In the genomic region with DNA sequence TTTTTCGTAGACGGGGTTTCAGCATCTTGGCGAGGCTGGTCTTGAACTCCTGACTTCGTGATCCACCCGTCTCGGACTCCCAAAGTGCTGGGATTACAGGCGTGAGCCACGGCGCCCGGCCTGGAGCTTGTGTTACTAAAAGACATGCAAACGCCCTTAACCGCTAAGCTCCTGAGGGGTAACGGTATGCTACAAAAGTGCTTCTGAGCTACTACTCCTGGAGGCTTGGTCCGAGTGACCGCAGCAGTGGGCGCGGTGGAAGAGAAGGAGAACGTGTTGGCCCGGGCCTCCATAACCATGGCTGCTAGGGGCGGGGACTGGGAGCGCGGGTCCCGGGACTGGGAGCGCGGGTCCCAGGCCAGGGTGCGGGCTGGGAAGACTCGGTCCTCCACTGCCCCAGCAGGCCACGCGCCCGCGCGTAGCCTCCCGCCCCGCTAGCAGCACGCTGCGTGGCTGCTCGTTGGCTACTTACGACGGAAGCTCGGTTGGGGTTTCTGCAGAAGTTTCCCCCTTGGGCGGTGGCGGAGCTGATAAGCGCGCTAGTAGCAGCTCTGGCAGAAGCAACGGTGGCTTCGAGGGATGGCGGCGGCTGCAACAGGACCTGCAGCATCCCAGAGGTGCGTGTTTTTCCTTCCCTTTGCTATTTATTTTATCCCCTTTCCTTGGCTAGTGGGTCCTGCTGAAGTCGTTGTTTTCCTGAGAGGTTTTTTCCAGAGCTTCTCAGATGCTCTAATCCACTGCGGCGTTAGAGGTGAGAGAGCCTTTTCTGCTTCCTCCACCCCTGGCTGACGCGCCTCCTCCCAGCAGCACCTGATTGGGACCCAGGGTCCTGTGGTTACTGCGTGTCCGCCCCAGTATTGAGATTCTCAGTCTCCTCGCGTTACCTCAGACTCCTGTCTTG, we compare ENCODE assay signal across 8 cellular contexts.
A peak's percentile ranks its signal among the peaks of the same experiment; 100 is the strongest.
DNase-seq lines count a peak whose midpoint lies in the region; ATAC-seq, FAIRE-seq and TF ChIP-seq lines count a peak whose summit lies in the region.

No MANE protein-coding gene starts in this region.

- ATAC-seq in DND-41 (ENCODE audit: insufficient read depth, low read depth) (peak; percentile 87), esophagus mucosa (peak; percentile 86), GM18870 (IDR thresholded peaks at IDR 0.05; ENCODE audit: unreplicated experiment) (no peak)
- peak; percentile 96 to 97 for ATAC-seq in activated T-cell treated with anti-CD3 and anti-CD28 coated beads, Interleukin-2, amount 50 U/mL, for 72 hours (replicated peaks in 1 of 2)

- no peaks in the 10 kb centered on the region for H3K36me3 Mint-ChIP-seq in activated T-cell treated with anti-CD3 and anti-CD28 coated beads, Interleukin-2, amount 50 U/mL, for 72 hours (ENCODE audit: insufficient read depth in 2 of 2)

- H3K79me2 ChIP-seq in DND-41 (ENCODE audit: insufficient read depth, low read length) (peaks cover 52% of the 10 kb centered on the region), PC-9 (ENCODE audit: low read depth) (no peaks in the 10 kb centered on the region)

- H2AFZ ChIP-seq in DND-41 (ENCODE audit: low read depth, low read length): peak overlapping the region; percentile 89
- H2AFZ ChIP-seq in PC-9: peak overlapping the region; percentile 82

- TSS peak; percentile 78 for BruUV-seq in PC-9 (replicated peaks; lab: Mats Ljungman, UMichigan)

- H3K4me3 ChIP-seq in DND-41 (ENCODE audit: low read depth in 1 of 2, low read length in 2 of 2): peak overlapping the region; percentile 47 to 77; a peak in 3 of 4 replicates
- peak overlapping the region; percentile 64 for H3K4me3 ChIP-seq in PC-9
- peak overlapping the region; percentile 70 to 86 for H3K4me3 ChIP-seq in mucosa of rectum (ENCODE audit: low read length in 2 of 2)

- H3K4me1 ChIP-seq in DND-41 (ENCODE audit: insufficient read depth, low read length) (peaks cover 25% of the 10 kb centered on the region), PC-9 (replicated peaks; ENCODE audit: insufficient read depth) (no peaks in the 10 kb centered on the region), mucosa of rectum (ENCODE audit: control insufficient read depth in 2 of 2, insufficient read depth in 2 of 2, low read length in 2 of 2) (peaks cover 3 to 6% of the 10 kb centered on the region in 2 donors)

- H3K9ac ChIP-seq in DND-41 (ENCODE audit: low read depth, low read length) (peak overlapping the region; percentile 81), mucosa of rectum (ENCODE audit: low read depth in 1 of 2, low read length in 2 of 2) (peak overlapping the region; percentile 63)

- H3K27ac Mint-ChIP-seq in activated T-cell treated with anti-CD3 and anti-CD28 coated beads, Interleukin-2, amount 50 U/mL, for 72 hours: peak overlapping the region; percentile 94

- no peaks in the 10 kb centered on the region for H3K27me3 Mint-ChIP-seq in activated T-cell treated with anti-CD3 and anti-CD28 coated beads, Interleukin-2, amount 50 U/mL, for 72 hours (ENCODE audit: low read depth)

- H3K4me2 ChIP-seq in DND-41 (ENCODE audit: insufficient read depth, low read length): peak overlapping the region; percentile 83
- peak overlapping the region; percentile 69 for H3K4me2 ChIP-seq in PC-9

- no peaks in the 10 kb centered on the region for H3K9me2 ChIP-seq in PC-9 (ENCODE audit: insufficient read depth)

- H3K27ac ChIP-seq in DND-41 (ENCODE audit: low read length) (peak overlapping the region; percentile 88), PC-9 (peak overlapping the region; percentile 16; the same call in 1 of the 2 replicates), mucosa of rectum (ENCODE audit: low read depth in 2 of 2, low read length in 2 of 2) (peak overlapping the region; percentile 13 to 56)

- H3K4me1 Mint-ChIP-seq in activated T-cell treated with anti-CD3 and anti-CD28 coated beads, Interleukin-2, amount 50 U/mL, for 72 hours (ENCODE audit: low read depth): peaks cover 25% of the 10 kb centered on the region

- no peak for TF ChIP-seq CTCF in DND-41 (IDR thresholded peaks at IDR 0.05; ENCODE audit: borderline replicate concordance, extremely low read depth, low read length, poor library complexity, severe bottlenecking)
- no peak for TF ChIP-seq CTCF in PC-9 (conservative IDR thresholded peaks at IDR 0.05)

- POLR2A ChIA-PET in PC-9 (lab: Charles Lee; ENCODE audit: unreplicated experiment): interaction anchor here (0.5 to 1.1 kb wide), 6 partner anchors 9 to 384 kb away, joined by 3 to 7 read pairs (median 4); no protein-coding TSS in a partner anchor

- H3K36me3 ChIP-seq in DND-41 (ENCODE audit: insufficient read depth, low read length) (no peaks in the 10 kb centered on the region), PC-9 (ENCODE audit: low read depth) (no peaks in the 10 kb centered on the region), mucosa of rectum (ENCODE audit: control insufficient read depth in 2 of 2, insufficient read depth in 2 of 2, low read length in 2 of 2) (no peaks in the 10 kb centered on the region)

- no peaks in the 10 kb centered on the region for H3K9me3 Mint-ChIP-seq in activated T-cell treated with anti-CD3 and anti-CD28 coated beads, Interleukin-2, amount 50 U/mL, for 72 hours

- H3K4me3 Mint-ChIP-seq in activated T-cell treated with anti-CD3 and anti-CD28 coated beads, Interleukin-2, amount 50 U/mL, for 72 hours: peak overlapping the region; percentile 87 to 95

- H3F3A ChIP-seq in PC-9 (ENCODE audit: insufficient read depth, low read depth): no peaks in the 10 kb centered on the region

- no peaks in the 10 kb centered on the region for H3K9me3 ChIP-seq in DND-41 (ENCODE audit: insufficient read depth, low read length, severe bottlenecking)
- H3K9me3 ChIP-seq in PC-9 (ENCODE audit: insufficient read depth, low read depth): no peaks in the 10 kb centered on the region
- no peaks in the 10 kb centered on the region for H3K9me3 ChIP-seq in mucosa of rectum (ENCODE audit: control insufficient read depth in 2 of 2, low read length in 2 of 2)

- peak; percentile 33 for FAIRE-seq in HTR-8/SVneo (lab: Jason Lieb, UNC)

- H4K20me1 ChIP-seq in DND-41 (ENCODE audit: insufficient read depth, low read length) (no peaks in the 10 kb centered on the region), PC-9 (ENCODE audit: insufficient read depth) (no peaks in the 10 kb centered on the region)

- intact Hi-C loops in PC-9 (cut with micrococcal nuclease; ENCODE audit: unreplicated experiment): loop anchor here (5.0 kb wide), 1 partner anchor 381 kb away; no protein-coding TSS in a partner anchor

- DNase-seq in DND-41: peak; percentile 81
- peak; percentile 23 for DNase-seq in HTR-8/SVneo (ENCODE audit: insufficient read length, low spot score)
- peak; percentile 63 to 84 for DNase-seq in PC-9
- peak; percentile 86 to 87 for DNase-seq in activated T-cell treated with anti-CD3 and anti-CD28 coated beads, Interleukin-2, amount 50 U/mL, for 72 hours
- DNase-seq in stimulated activated CD8-positive, alpha-beta memory T cell treated with anti-CD3 and anti-CD28 coated beads, Interleukin-2, amount 100 ng/mL, for 48 hours (ENCODE audit: low read depth in 2 of 2): peak; percentile 68 to 69

- CTCF ChIA-PET in PC-9 (lab: Charles Lee): interaction anchor here (0.7 kb wide), 1 partner anchor 408 kb away, joined by 6 read pairs; no protein-coding TSS in a partner anchor

- H3K27me3 ChIP-seq in DND-41 (ENCODE audit: insufficient read depth, low read length, poor library complexity) (no peaks in the 10 kb centered on the region), PC-9 (ENCODE audit: insufficient read depth, low read depth) (no peaks in the 10 kb centered on the region), mucosa of rectum (ENCODE audit: control insufficient read depth in 2 of 2, insufficient read depth in 2 of 2, low read length in 2 of 2) (no peaks in the 10 kb centered on the region)

Comparison
In these comparisons a context has a peak if more than half of its experiments do, and no peak if none do; other contexts are left out.
1. DNase-seq: peak in every context shown above with its lines; median percentile 86 in activated T-cell treated with anti-CD3 and anti-CD28 coated beads, Interleukin-2, amount 50 U/mL, for 72 hours; 81 in DND-41; 74 in PC-9; 68 in stimulated activated CD8-positive, alpha-beta memory T cell treated with anti-CD3 and anti-CD28 coated beads, Interleukin-2, amount 100 ng/mL, for 48 hours; 23 in HTR-8/SVneo.
2. H3K27ac ChIP-seq: peak in every context shown above with its lines; median percentile 88 in DND-41; 34 in mucosa of rectum; 16 in PC-9.